1 cellular context compared by ENCODE assay signal in the genomic region with DNA sequence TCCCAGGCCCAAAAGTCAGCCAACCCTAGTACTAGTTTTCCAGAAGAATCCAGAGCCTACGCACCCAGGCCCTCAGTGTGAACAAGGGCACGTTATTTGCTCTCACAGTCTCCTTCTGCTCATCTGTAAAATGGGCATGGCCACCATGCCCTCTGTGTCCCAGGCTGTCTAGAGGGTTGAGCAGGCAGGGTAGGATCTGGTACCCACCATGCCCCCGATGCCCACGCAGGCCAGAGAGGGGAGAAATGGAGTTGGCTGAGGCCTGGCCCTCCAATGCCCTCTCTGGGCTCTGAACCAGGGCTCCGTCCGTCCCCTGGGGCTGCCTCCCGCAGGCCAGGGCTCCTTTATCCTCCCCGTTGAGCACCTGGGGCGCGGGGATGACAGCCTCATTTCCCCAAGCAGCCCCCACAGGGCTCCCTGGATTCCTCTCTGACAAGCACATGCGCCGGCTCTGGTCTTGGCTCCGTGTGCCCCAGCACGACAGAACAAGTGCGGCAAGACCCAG.
TF ChIP-seq lines count a peak whose summit lies in the region.

No MANE protein-coding gene starts in this region.

TF ChIP-seq in GM23338, 12 proteins besides CTCF, POLR2A, EP300 and RAD21 (continued from another document):
- TF ChIP-seq ZNF462 (CRISPR knock-in tag; IDR thresholded peaks at IDR 0.05) = no peak
- TF ChIP-seq ZNF114 (CRISPR knock-in tag; IDR thresholded peaks at IDR 0.05) = no peak
- TF ChIP-seq, protein P1, sequence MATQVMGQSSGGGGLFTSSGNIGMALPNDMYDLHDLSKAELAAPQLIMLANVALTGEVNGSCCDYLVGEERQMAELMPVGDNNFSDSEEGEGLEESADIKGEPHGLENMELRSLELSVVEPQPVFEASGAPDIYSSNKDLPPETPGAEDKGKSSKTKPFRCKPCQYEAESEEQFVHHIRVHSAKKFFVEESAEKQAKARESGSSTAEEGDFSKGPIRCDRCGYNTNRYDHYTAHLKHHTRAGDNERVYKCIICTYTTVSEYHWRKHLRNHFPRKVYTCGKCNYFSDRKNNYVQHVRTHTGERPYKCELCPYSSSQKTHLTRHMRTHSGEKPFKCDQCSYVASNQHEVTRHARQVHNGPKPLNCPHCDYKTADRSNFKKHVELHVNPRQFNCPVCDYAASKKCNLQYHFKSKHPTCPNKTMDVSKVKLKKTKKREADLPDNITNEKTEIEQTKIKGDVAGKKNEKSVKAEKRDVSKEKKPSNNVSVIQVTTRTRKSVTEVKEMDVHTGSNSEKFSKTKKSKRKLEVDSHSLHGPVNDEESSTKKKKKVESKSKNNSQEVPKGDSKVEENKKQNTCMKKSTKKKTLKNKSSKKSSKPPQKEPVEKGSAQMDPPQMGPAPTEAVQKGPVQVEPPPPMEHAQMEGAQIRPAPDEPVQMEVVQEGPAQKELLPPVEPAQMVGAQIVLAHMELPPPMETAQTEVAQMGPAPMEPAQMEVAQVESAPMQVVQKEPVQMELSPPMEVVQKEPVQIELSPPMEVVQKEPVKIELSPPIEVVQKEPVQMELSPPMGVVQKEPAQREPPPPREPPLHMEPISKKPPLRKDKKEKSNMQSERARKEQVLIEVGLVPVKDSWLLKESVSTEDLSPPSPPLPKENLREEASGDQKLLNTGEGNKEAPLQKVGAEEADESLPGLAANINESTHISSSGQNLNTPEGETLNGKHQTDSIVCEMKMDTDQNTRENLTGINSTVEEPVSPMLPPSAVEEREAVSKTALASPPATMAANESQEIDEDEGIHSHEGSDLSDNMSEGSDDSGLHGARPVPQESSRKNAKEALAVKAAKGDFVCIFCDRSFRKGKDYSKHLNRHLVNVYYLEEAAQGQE (IDR thresholded peaks at IDR 0.05; ENCODE audit: unreplicated experiment) = no peak
- no peak for TF ChIP-seq CREB1 (CRISPR knock-in tag; IDR thresholded peaks at IDR 0.05; ENCODE audit: low read depth)
- no peak for TF ChIP-seq NANOG (IDR thresholded peaks at IDR 0.05; ENCODE audit: borderline replicate concordance)
